ENCODE assay signal across 8 cellular contexts in the genomic region with DNA sequence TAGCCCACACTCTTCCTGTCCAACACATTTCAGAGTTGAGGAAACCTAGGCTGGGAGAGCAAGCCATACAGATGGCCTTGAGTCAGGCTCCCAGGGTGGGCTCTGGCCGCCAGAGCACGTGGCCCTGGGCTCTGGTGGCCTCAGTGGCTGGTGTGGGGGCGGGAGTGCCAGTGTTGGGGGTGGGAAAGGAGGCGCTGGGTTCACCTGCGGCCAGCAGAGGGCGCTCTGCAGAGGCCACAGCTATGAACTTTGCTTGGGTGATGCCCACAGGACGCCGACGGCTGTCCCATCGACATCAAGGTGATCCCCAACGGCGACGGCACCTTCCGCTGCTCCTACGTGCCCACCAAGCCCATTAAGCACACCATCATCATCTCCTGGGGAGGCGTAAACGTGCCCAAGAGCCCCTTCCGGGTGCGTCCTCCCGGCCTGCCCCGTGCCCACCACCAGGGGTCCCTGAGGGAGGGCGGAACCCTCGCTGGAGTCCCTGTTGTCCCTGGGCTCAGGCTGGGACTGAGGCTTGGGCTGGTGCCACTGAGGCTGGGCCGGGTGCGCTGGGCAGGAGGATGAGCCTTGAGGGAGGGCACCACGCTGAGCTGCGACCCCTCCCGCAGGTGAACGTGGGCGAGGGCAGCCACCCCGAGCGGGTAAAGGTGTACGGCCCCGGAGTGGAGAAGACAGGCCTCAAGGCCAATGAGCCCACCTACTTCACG. TPM values are rescaled to one million over a fixed set of nuclear protein-coding genes. Genes with fewer than 3 reads are reported as not detected.
DNase-seq lines count a peak whose midpoint lies in the region; ATAC-seq lines count a peak whose summit lies in the region.

No MANE protein-coding gene starts in this region.

- no peak overlapping the region for H3K4me3 ChIP-seq in H7 (ENCODE audit: insufficient read depth, low read depth, low read length)

- no peak for ATAC-seq in HG03280 (IDR thresholded peaks at IDR 0.05; ENCODE audit: unreplicated experiment)

- no peaks in the 10 kb centered on the region for H3K27me3 ChIP-seq in H7 (ENCODE audit: control insufficient read depth, insufficient read depth, low read length)

- H3K36me3 ChIP-seq in H7 (replicated peaks; ENCODE audit: control insufficient read depth, insufficient read depth, low read length): no peaks in the 10 kb centered on the region; the same call in 1 of the 2 replicates

- peak; percentile 68 for DNase-seq in AG08395 (ENCODE audit: low spot score)
- peak; percentile 98 for DNase-seq in H7
- peak; percentile 20 for DNase-seq in T follicular helper cell (ENCODE audit: low read depth)
- peak; percentile 70 for DNase-seq in astrocyte of the hippocampus (ENCODE audit: low read depth, low spot score)
- peak; percentile 33 for DNase-seq in kidney tubule cell (ENCODE audit: low spot score)
- peak; percentile 16 for DNase-seq in stimulated activated CD8-positive, alpha-beta memory T cell treated with anti-CD3 and anti-CD28 coated beads, Interleukin-12 subunit alpha, Interleukin-12 subunit beta, amount 100 ng/mL, for 1 hour (ENCODE audit: low read depth)
- no peak for DNase-seq in DMS114 treated with DMSO at 0.1 percent for 48 hours (lab: John Stamatoyannopoulos, UW; ENCODE audit: unreplicated experiment)

RNA-seq across cellular contexts. Expression of a gene that starts 11.9 kb away (rescaled TPM):
- 26.9 and 32.3 TPM in 2 replicates for total RNA-seq in H7 (2014; rRNA removed; shearing (Covaris generic))

RNA-seq across cellular contexts. Expression of a gene that starts 20.5 kb away (rescaled TPM):
- total RNA-seq in H7 (2014; rRNA removed; shearing (Covaris generic)): 93.5 and 120 TPM in 2 replicates

RNA-seq across cellular contexts. Expression of a gene that starts 50.3 kb away (rescaled TPM):
- 9.7 and 14.7 TPM in 2 replicates for total RNA-seq in H7 (2014; rRNA removed; shearing (Covaris generic))
